24 cellular contexts compared by ENCODE assay signal in the genomic region with DNA sequence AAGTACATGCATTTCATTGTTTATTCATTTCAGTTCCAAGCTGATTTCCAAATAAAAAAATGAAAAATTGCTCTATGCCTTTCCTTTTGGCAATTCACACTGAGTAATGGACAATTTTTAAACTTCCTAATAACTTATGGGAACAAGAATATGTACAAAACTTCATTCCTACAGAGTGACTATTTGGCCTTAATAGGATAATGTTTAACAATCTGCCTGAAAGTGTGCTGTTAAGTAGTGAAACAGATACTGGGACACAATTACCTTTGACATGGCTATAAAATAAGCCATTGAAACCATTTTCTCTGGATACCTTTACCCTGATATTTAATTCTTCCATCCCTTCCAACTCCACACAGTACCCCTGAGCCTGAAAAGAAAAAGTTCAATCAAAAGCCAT.
DNase-seq lines count a peak whose midpoint lies in the region; ATAC-seq, FAIRE-seq and TF ChIP-seq lines count a peak whose summit lies in the region.
"Had no signal": no experiment of that assay in that cellular context is flagged by ENCODE, and none has a peak within 500 bp of the region (broad histone marks: within the 10 kb centered on the region; RNA-seq: fewer than 3 reads in every experiment).

No MANE protein-coding gene starts in this region.

- H3K27ac Mint-ChIP-seq in astrocyte (ENCODE audit: unreplicated experiment): no peak overlapping the region
- H3K27ac Mint-ChIP-seq: CD4-positive, alpha-beta memory T cell had no signal

- no peak overlapping the region for H2AFZ ChIP-seq in astrocyte (ENCODE audit: low read depth, low read length)
- H2AFZ ChIP-seq: GM23248 had no signal

- no peak for ATAC-seq in left lobe of liver
- ATAC-seq: A549, HCT116 had no signal

- peak overlapping the region; percentile 40; the same call in 1 of the 2 replicates for H3K4me2 ChIP-seq in BLaER1
- H3K4me2 ChIP-seq in astrocyte (ENCODE audit: low read length): no peak overlapping the region
- H3K4me2 ChIP-seq: A549 had no signal

- H3K27ac ChIP-seq in BLaER1 (no peak overlapping the region), astrocyte (ENCODE audit: low read depth, low read length) (no peak overlapping the region), kidney (ENCODE audit: low read depth in 2 of 2, low read length in 2 of 2) (no peak overlapping the region)
- H3K27ac ChIP-seq: A549, GM23248 had no signal

- FAIRE-seq in astrocyte (lab: Jason Lieb, UNC) (peak; percentile 32), kidney (lab: Jason Lieb, UNC) (no peak)
- FAIRE-seq: A549, GM12891, GM18507, H1 had no signal

- no peaks in the 10 kb centered on the region for H3K79me2 ChIP-seq in astrocyte (ENCODE audit: insufficient read depth, low read length)

- no peak overlapping the region for H3K9ac ChIP-seq in BLaER1
- H3K9ac ChIP-seq in astrocyte (ENCODE audit: low read length): no peak overlapping the region
- no peak overlapping the region for H3K9ac ChIP-seq in kidney (ENCODE audit: low read length in 2 of 2)
- H3K9ac ChIP-seq: GM23248 had no signal

- H3K9me3 ChIP-seq in BLaER1 (no peaks in the 10 kb centered on the region), astrocyte (ENCODE audit: insufficient read depth, low read depth, low read length) (no peaks in the 10 kb centered on the region), kidney (ENCODE audit: control insufficient read depth in 1 of 2, low read length in 2 of 2) (no peaks in the 10 kb centered on the region)
- H3K9me3 ChIP-seq: A549, BE2C had no signal

- H3K36me3 ChIP-seq in BLaER1 (no peaks in the 10 kb centered on the region), astrocyte (ENCODE audit: insufficient read depth, low read length) (no peaks in the 10 kb centered on the region), kidney (ENCODE audit: control insufficient read depth in 1 of 2, insufficient read depth in 2 of 2, low read length in 2 of 2) (no peaks in the 10 kb centered on the region)
- H3K36me3 ChIP-seq: BE2C had no signal

- H3K4me1 ChIP-seq in BLaER1 (peaks cover 12% of the 10 kb centered on the region), astrocyte (ENCODE audit: insufficient read depth, low read length) (no peaks in the 10 kb centered on the region), kidney (ENCODE audit: control insufficient read depth in 1 of 2, insufficient read depth in 1 of 2, low read depth in 1 of 2, low read length in 2 of 2) (no peaks in the 10 kb centered on the region)
- H3K4me1 ChIP-seq: A549, BE2C had no signal

- no peak overlapping the region for H3K4me3 Mint-ChIP-seq in astrocyte (ENCODE audit: unreplicated experiment)
- H3K4me3 Mint-ChIP-seq: CD4-positive, alpha-beta memory T cell had no signal

- peaks cover 3% of the 10 kb centered on the region for H3K27me3 Mint-ChIP-seq in astrocyte (ENCODE audit: low read depth, unreplicated experiment)

- no peaks in the 10 kb centered on the region for H3K36me3 Mint-ChIP-seq in astrocyte (ENCODE audit: low read depth, unreplicated experiment)
- H3K36me3 Mint-ChIP-seq: CD4-positive, alpha-beta memory T cell had no signal

- no peaks in the 10 kb centered on the region for H3K4me1 Mint-ChIP-seq in astrocyte (ENCODE audit: low read depth, unreplicated experiment)
- H3K4me1 Mint-ChIP-seq: CD4-positive, alpha-beta memory T cell had no signal

- no peaks in the 10 kb centered on the region for H4K20me1 ChIP-seq in BLaER1
- no peaks in the 10 kb centered on the region for H4K20me1 ChIP-seq in astrocyte (ENCODE audit: insufficient read depth, low read length)

- H3K27me3 ChIP-seq in BLaER1 (no peaks in the 10 kb centered on the region), astrocyte (ENCODE audit: insufficient read depth, low read length) (peaks cover 2% of the 10 kb centered on the region)

- intact Hi-C loops in kidney (cut with DNase I): no loop called here

- H3K4me3 ChIP-seq in BLaER1 (no peak overlapping the region), astrocyte (ENCODE audit: insufficient read depth, low read depth, low read length) (no peak overlapping the region), kidney (ENCODE audit: low read length in 2 of 2) (no peak overlapping the region)
- H3K4me3 ChIP-seq: A549, GM23248 had no signal

- DNase-seq in astrocyte (ENCODE audit: low read depth) (no peak), kidney tubule cell (ENCODE audit: low spot score) (peak; percentile 13), NCI-H187 treated with DMSO at 0.1 percent for 48 hours (lab: John Stamatoyannopoulos, UW) (no peak), left lobe of liver (ENCODE audit: low spot score) (no peak), kidney (no peak)
- DNase-seq: 8988T; ACHN; AML-193; BE2C; C1 segment of cervical spinal cord; Calu3; CD4-positive, alpha-beta memory T cell; COR-L47; DMS53; DMS79 treated with DMSO at 0.1 percent for 48 hours; GF-D8; GM23248; H7 had no signal

- TF ChIP-seq CTCF in astrocyte (IDR thresholded peaks at IDR 0.05; ENCODE audit: insufficient read depth, low read depth, low read length) (no peak), kidney (IDR thresholded peaks at IDR 0.05; ENCODE audit: borderline replicate concordance, extremely low read depth, insufficient read depth) (no peak)

- H3K9me3 Mint-ChIP-seq in astrocyte (ENCODE audit: unreplicated experiment): no peaks in the 10 kb centered on the region
- H3K9me3 Mint-ChIP-seq: CD4-positive, alpha-beta memory T cell had no signal
